Comparison of ENCODE assay signal across 18 cellular contexts in genomic region chr7:42964849-42965805, GRCh38. TPM values are rescaled to one million over a fixed set of nuclear protein-coding genes. Genes with fewer than 3 reads are reported as not detected.
DNase-seq lines count a peak whose midpoint lies in the region; ATAC-seq lines count a peak whose summit lies in the region.
"Had no signal": no experiment of that assay in that cellular context is flagged by ENCODE, and none has a peak within 500 bp of the region (broad histone marks: within the 10 kb centered on the region; RNA-seq: fewer than 3 reads in every experiment).

No MANE protein-coding gene starts in this region.

- intact Hi-C loops in sciatic nerve (cut with DNase I) = loop anchor here (5.0 kb wide), 1 partner anchor 147 kb away; the partner anchor contains the start of gene HECW1

- peak overlapping the region; percentile 71 for H3K27ac ChIP-seq in caudate nucleus (ENCODE audit: low read depth, low read length)
- H3K27ac ChIP-seq: epithelial cell of prostate, RWPE1 had no signal

- DNase-seq in caudate nucleus (lab: John Stamatoyannopoulos, UW) (peak in 9 of 61 donors; percentile 2 to 57 (median 14)), occipital lobe (lab: John Stamatoyannopoulos, UW) (peak; percentile 6), NCI-H187 treated with DMSO at 0.1 percent for 48 hours (lab: John Stamatoyannopoulos, UW) (no peak), sciatic nerve (ENCODE audit: low spot score) (no peak), A172 (ENCODE audit: low spot score) (no peak)
- DNase-seq: activated CD8-positive, alpha-beta memory T cell treated with anti-CD3 and anti-CD28 coated beads for 24 hours; cerebellar nuclear complex; EL; Kasumi-1; left cardiac atrium; NCI-H526; right cardiac atrium; stimulated activated naive CD4-positive, alpha-beta T cell treated with Interleukin-2 at 50 U/mL for 16 hours had no signal

- ATAC-seq in GM18499 (IDR thresholded peaks at IDR 0.05; ENCODE audit: insufficient read depth, unreplicated experiment) (peak; percentile 55), HG02885 (IDR thresholded peaks at IDR 0.05; ENCODE audit: poor library complexity, unreplicated experiment) (peak; percentile 66), sciatic nerve (no peak), GM18870 (IDR thresholded peaks at IDR 0.05; ENCODE audit: unreplicated experiment) (no peak)

RNA-seq across cellular contexts. Expression of gene MRPL32, which starts 33.0 kb away (rescaled TPM):
- 50.8 TPM for total RNA-seq in occipital lobe
- total RNA-seq in sciatic nerve = 45.3 TPM
- 159 and 181 TPM in 2 replicates for total RNA-seq in A172 (2014; rRNA removed; shearing (Covaris generic))

RNA-seq across cellular contexts. Expression of gene PSMA2, which starts 33.2 kb away (rescaled TPM):
- total RNA-seq in occipital lobe (51.2 TPM), sciatic nerve (48.4 TPM)
- 430 and 440 TPM in 2 replicates for total RNA-seq in A172 (2014; rRNA removed; shearing (Covaris generic))

RNA-seq across cellular contexts. Expression of gene C7orf25, which starts 53.3 kb away (rescaled TPM):
- total RNA-seq in occipital lobe (9.2 TPM), sciatic nerve (10.1 TPM)
- 29.2 and 46.5 TPM in 2 replicates for total RNA-seq in A172 (2014; rRNA removed; shearing (Covaris generic))

Comparison
In these comparisons a context has a peak if more than half of its experiments do, and no peak if none do; other contexts are left out.
1. ATAC-seq: peak in GM18499 (single experiment) and HG02885 (single experiment); none in sciatic nerve (single experiment) and GM18870 (single experiment).